In genomic region chr1:244065960-244066388, GRCh38 we compare ENCODE assay signal across 1 cellular context.
TF ChIP-seq lines count a peak whose summit lies in the region.

No MANE protein-coding gene starts in this region.

TF ChIP-seq in K562, 482 proteins besides CTCF, POLR2A, EP300 and RAD21:
- TF ChIP-seq CBX2 (IDR thresholded peaks at IDR 0.05; ENCODE audit: insufficient read depth, low read length, poor library complexity, severe bottlenecking) (peak; percentile 31), ETS1 (conservative IDR thresholded peaks at IDR 0.05; ENCODE audit: control insufficient read depth, low read depth, low read length) (no peak)
- TF ChIP-seq, protein P1, sequence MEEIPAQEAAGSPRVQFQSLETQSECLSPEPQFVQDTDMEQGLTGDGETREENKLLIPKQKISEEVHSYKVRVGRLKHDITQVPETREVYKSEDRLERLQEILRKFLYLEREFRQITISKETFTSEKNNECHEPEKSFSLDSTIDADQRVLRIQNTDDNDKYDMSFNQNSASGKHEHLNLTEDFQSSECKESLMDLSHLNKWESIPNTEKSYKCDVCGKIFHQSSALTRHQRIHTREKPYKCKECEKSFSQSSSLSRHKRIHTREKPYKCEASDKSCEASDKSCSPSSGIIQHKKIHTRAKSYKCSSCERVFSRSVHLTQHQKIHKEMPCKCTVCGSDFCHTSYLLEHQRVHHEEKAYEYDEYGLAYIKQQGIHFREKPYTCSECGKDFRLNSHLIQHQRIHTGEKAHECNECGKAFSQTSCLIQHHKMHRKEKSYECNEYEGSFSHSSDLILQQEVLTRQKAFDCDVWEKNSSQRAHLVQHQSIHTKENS (CRISPR knock-in tag; IDR thresholded peaks at IDR 0.05): no peak
